In the genomic region with DNA sequence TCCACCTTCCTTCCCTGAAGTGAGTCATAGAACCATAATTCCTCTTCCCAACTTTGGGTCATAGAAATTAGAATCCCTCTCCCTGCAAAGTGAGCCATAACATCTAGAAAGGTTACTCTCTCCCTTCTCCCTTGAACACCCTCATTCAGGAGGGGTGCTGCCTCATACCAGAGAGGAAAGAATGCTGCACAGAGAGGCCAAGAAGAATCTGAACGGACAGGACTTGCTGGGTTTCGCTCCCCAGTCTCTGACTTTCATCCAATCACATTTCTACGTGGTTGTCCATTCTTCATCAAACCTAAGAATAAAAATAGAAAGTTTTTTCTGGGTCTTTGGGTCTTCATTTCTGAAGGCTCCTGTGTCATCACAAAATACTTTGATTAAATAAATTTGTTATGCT, we compare ENCODE assay signal across 30 cellular contexts. TPM values are rescaled to one million over a fixed set of nuclear protein-coding genes. Genes with fewer than 3 reads are reported as not detected.
"Had no signal": no experiment of that assay in that cellular context is flagged by ENCODE, and none has a peak within 500 bp of the region (broad histone marks: within the 10 kb centered on the region; RNA-seq: fewer than 3 reads in every experiment).

No MANE protein-coding gene starts in this region.

- H3K4me3 ChIP-seq: dorsolateral prefrontal cortex, left ventricle myocardium inferior, lung, spleen, suprapubic skin, tibial artery had no signal

- FAIRE-seq: bronchial epithelial cell, colon, frontal cortex, islet of Langerhans, urothelium cell line had no signal

- H3K9me3 Mint-ChIP-seq: activated CD4-positive, alpha-beta memory T cell treated with anti-CD3 and anti-CD28 coated beads, Interleukin-2, amount 10 ng/mL, durations not matched to agents 7 days and 5 days; activated CD4-positive, alpha-beta T cell treated with anti-CD3 and anti-CD28 coated beads, Interleukin-2, amount 10 ng/mL, durations not matched to agents 7 days and 5 days; activated T-cell treated with anti-CD3 and anti-CD28 coated beads, Interleukin-2, amount 50 U/mL, for 4 hours; activated T-helper 17 cell treated with anti-CD3 and anti-CD28 coated beads, Interleukin-2, amount 50 U/mL, for 72 hours; central memory CD8-positive, alpha-beta T cell; naive thymus-derived CD4-positive, alpha-beta T cell had no signal

- H3K4me1 Mint-ChIP-seq: activated T-helper 17 cell treated with anti-CD3 and anti-CD28 coated beads, Interleukin-2, amount 50 U/mL, for 72 hours had no signal

- H3K27ac Mint-ChIP-seq: activated CD4-positive, alpha-beta memory T cell treated with anti-CD3 and anti-CD28 coated beads, Interleukin-2, amount 10 ng/mL, durations not matched to agents 7 days and 5 days; activated CD4-positive, alpha-beta T cell treated with anti-CD3 and anti-CD28 coated beads, Interleukin-2, amount 10 ng/mL, durations not matched to agents 7 days and 5 days; activated T-helper 17 cell treated with anti-CD3 and anti-CD28 coated beads, Interleukin-2, amount 50 U/mL, for 72 hours; T-helper 17 cell; WTC11 had no signal

- H3K27ac ChIP-seq: dorsolateral prefrontal cortex, left ventricle myocardium inferior, suprapubic skin, tibial artery had no signal

- H3K4me3 Mint-ChIP-seq: activated CD4-positive, alpha-beta memory T cell treated with anti-CD3 and anti-CD28 coated beads, Interleukin-2, amount 10 ng/mL, durations not matched to agents 7 days and 5 days; activated CD4-positive, alpha-beta T cell treated with anti-CD3 and anti-CD28 coated beads, Interleukin-2, amount 10 ng/mL, durations not matched to agents 7 days and 5 days; activated T-cell treated with anti-CD3 and anti-CD28 coated beads, Interleukin-2, amount 50 U/mL, for 4 hours; activated T-helper 17 cell treated with anti-CD3 and anti-CD28 coated beads, Interleukin-2, amount 50 U/mL, for 72 hours; central memory CD8-positive, alpha-beta T cell; naive thymus-derived CD4-positive, alpha-beta T cell; WTC11 had no signal

- ATAC-seq: activated T-cell treated with anti-CD3 and anti-CD28 coated beads, Interleukin-2, amount 50 U/mL, for 4 hours; activated T-helper 17 cell treated with anti-CD3 and anti-CD28 coated beads, Interleukin-2, amount 50 U/mL, for 72 hours; WTC11 had no signal

- H3K36me3 ChIP-seq: left ventricle myocardium inferior, spleen, suprapubic skin, tibial artery had no signal

- H3K36me3 Mint-ChIP-seq: naive thymus-derived CD4-positive, alpha-beta T cell; WTC11 had no signal

- H3K9me3 ChIP-seq: left ventricle myocardium inferior, spleen, suprapubic skin, tibial artery had no signal

- H3K27me3 Mint-ChIP-seq: activated CD4-positive, alpha-beta memory T cell treated with anti-CD3 and anti-CD28 coated beads, Interleukin-2, amount 10 ng/mL, durations not matched to agents 7 days and 5 days; activated CD4-positive, alpha-beta T cell treated with anti-CD3 and anti-CD28 coated beads, Interleukin-2, amount 10 ng/mL, durations not matched to agents 7 days and 5 days; activated T-helper 17 cell treated with anti-CD3 and anti-CD28 coated beads, Interleukin-2, amount 50 U/mL, for 72 hours; central memory CD8-positive, alpha-beta T cell; naive thymus-derived CD4-positive, alpha-beta T cell had no signal

- DNase-seq: activated CD4-positive, alpha-beta memory T cell treated with anti-CD3 and anti-CD28 coated beads, Interleukin-2, amount 10 ng/mL, durations not matched to agents 7 days and 5 days; activated CD4-positive, alpha-beta T cell treated with anti-CD3 and anti-CD28 coated beads for 1 hour; activated CD4-positive, alpha-beta T cell treated with anti-CD3 and anti-CD28 coated beads, Interleukin-2, amount 10 ng/mL, durations not matched to agents 7 days and 5 days; activated gamma-delta T cell treated with Interleukin-2 at 50 U/mL for 16 hours; activated naive CD4-positive, alpha-beta T cell treated with anti-CD3 and anti-CD28 coated beads, Interleukin-2, amount 50 U/mL, for 16 hours; activated T-cell treated with anti-CD3 and anti-CD28 coated beads, Interleukin-2, amount 50 U/mL, for 4 hours; amniotic stem cell; dorsolateral prefrontal cortex; effector memory CD4-positive, alpha-beta T cell; left ventricle myocardium inferior; naive thymus-derived CD4-positive, alpha-beta T cell; occipital lobe; posterior cingulate gyrus; right cardiac atrium; spleen; stimulated activated naive CD4-positive, alpha-beta T cell; T-helper 17 cell; T1000; tibial artery had no signal

- H3K27me3 ChIP-seq: dorsolateral prefrontal cortex, spleen, suprapubic skin, tibial artery had no signal

RNA-seq across cellular contexts. Expression of a gene that starts 31.0 kb away (rescaled TPM):
- polyA plus RNA-seq: neural cell had no signal
